Comparison of ENCODE assay signal across 1 cellular context in the genomic region with DNA sequence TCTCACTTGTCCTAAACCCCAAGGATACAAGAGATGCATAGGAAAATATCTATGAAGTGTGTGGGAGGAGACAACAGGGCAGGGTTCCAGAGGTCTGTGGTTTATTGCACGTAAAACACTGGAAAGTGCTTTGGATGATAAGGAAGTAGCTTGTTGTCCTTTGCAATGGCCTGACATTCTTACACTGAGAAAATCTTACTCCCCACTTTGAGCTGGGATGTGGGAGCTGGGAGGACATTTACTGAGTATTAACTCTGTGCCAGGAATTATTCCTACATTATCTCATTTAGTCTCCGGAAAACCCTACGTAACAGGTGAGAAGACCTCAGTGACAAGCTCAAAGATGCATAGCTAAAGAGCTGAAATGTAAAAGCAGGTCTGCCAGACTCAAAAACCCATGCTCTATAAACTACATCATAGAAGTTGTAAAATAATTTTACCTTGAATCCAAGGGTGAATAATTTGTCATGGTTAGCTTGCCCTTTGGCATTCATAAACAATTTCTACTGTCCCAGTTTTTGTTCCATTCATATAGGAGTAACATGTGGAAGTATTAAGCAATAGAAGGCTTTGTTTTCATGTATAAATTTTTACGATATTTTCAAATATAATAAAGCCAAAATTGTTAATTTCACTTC.
TF ChIP-seq lines count a peak whose summit lies in the region.

No MANE protein-coding gene starts in this region.

TF ChIP-seq in K562, 482 proteins besides CTCF, POLR2A, EP300 and RAD21:
- TF ChIP-seq, protein P1, sequence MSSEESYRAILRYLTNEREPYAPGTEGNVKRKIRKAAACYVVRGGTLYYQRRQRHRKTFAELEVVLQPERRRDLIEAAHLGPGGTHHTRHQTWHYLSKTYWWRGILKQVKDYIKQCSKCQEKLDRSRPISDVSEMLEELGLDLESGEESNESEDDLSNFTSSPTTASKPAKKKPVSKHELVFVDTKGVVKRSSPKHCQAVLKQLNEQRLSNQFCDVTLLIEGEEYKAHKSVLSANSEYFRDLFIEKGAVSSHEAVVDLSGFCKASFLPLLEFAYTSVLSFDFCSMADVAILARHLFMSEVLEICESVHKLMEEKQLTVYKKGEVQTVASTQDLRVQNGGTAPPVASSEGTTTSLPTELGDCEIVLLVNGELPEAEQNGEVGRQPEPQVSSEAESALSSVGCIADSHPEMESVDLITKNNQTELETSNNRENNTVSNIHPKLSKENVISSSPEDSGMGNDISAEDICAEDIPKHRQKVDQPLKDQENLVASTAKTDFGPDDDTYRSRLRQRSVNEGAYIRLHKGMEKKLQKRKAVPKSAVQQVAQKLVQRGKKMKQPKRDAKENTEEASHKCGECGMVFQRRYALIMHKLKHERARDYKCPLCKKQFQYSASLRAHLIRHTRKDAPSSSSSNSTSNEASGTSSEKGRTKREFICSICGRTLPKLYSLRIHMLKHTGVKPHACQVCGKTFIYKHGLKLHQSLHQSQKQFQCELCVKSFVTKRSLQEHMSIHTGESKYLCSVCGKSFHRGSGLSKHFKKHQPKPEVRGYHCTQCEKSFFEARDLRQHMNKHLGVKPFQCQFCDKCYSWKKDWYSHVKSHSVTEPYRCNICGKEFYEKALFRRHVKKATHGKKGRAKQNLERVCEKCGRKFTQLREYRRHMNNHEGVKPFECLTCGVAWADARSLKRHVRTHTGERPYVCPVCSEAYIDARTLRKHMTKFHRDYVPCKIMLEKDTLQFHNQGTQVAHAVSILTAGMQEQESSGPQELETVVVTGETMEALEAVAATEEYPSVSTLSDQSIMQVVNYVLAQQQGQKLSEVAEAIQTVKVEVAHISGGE (CRISPR knock-in tag; IDR thresholded peaks at IDR 0.05) = no peak
- no peak for TF ChIP-seq CEBPG (CRISPR knock-in tag; IDR thresholded peaks at IDR 0.05)
- TF ChIP-seq CEBPG (tag; conservative IDR thresholded peaks at IDR 0.05 in 1 of 2, IDR thresholded peaks at IDR 0.05 in 1 of 2) = peak; percentile 23 to 32; a peak in 2 of 4 replicates
